Comparison of ENCODE assay signal across 1 cellular context in genomic region chr16:17104654-17105053, GRCh38.
TF ChIP-seq lines count a peak whose summit lies in the region.

No MANE protein-coding gene starts in this region.

TF ChIP-seq in HepG2, 621 proteins besides CTCF, POLR2A, EP300 and RAD21:
- TF ChIP-seq SIX1 (CRISPR knock-in tag; IDR thresholded peaks at IDR 0.05; ENCODE audit: borderline replicate concordance) (no peak), NR2C2 (CRISPR knock-in tag; IDR thresholded peaks at IDR 0.05; ENCODE audit: borderline replicate concordance) (no peak), ARHGAP35 (CRISPR knock-in tag; IDR thresholded peaks at IDR 0.05; ENCODE audit: borderline replicate concordance) (no peak), ZNF577 (CRISPR knock-in tag; IDR thresholded peaks at IDR 0.05; ENCODE audit: borderline replicate concordance, low read depth) (no peak), ELF3 (CRISPR knock-in tag; IDR thresholded peaks at IDR 0.05) (no peak), ZNF512B (CRISPR knock-in tag; IDR thresholded peaks at IDR 0.05; ENCODE audit: borderline replicate concordance) (no peak), HOXA3 (CRISPR knock-in tag; IDR thresholded peaks at IDR 0.05) (no peak), NR3C1 (CRISPR knock-in tag; IDR thresholded peaks at IDR 0.05) (no peak), SMAD3 (CRISPR knock-in tag; IDR thresholded peaks at IDR 0.05) (no peak), XRCC5 (optimal IDR thresholded peaks at IDR 0.05; ENCODE audit: low read length) (no peak)
